ENCODE assay signal across 8 cellular contexts in genomic region chr3:52216585-52217408, GRCh38. TPM values are rescaled to one million over a fixed set of nuclear protein-coding genes. Genes with fewer than 3 reads are reported as not detected.
A peak's percentile ranks its signal among the peaks of the same experiment; 100 is the strongest.
DNase-seq lines count a peak whose midpoint lies in the region; ATAC-seq lines count a peak whose summit lies in the region.

No MANE protein-coding gene starts in this region.

- H3K27ac Mint-ChIP-seq in naive B cell, result peak overlapping the region; percentile 63 to 96 (median 74)

- peaks cover 31% of the 10 kb centered on the region for H3K36me3 ChIP-seq in effector memory CD4-positive, alpha-beta T cell (ENCODE audit: control insufficient read depth, insufficient read depth, low read length)

- no peaks in the 10 kb centered on the region for H3K27me3 ChIP-seq in effector memory CD4-positive, alpha-beta T cell (replicated peaks; ENCODE audit: control insufficient read depth, insufficient read depth, low read length, poor library complexity, severe bottlenecking)

- DNase-seq in DMS79 treated with DMSO at 0.1 percent for 48 hours (lab: John Stamatoyannopoulos, UW) (peak; percentile 28), DMS79 (lab: John Stamatoyannopoulos, UW) (no peak), naive B cell (no peak)
- peak; percentile 41 to 58 for DNase-seq in activated CD4-positive, alpha-beta T cell treated with anti-CD3 and anti-CD28 coated beads, Interleukin-2, amount 50 U/mL, for 48 hours
- peak; percentile 45 to 76 (median 51) for DNase-seq in effector memory CD4-positive, alpha-beta T cell

- no peaks in the 10 kb centered on the region for H3K9me3 ChIP-seq in effector memory CD4-positive, alpha-beta T cell (ENCODE audit: control insufficient read depth, low read length)

- ATAC-seq in naive B cell (ENCODE audit: low read depth in 2 of 2), result no peak
- no peak for ATAC-seq in HG02759 (IDR thresholded peaks at IDR 0.05; ENCODE audit: unreplicated experiment)
- ATAC-seq in GM18511 (IDR thresholded peaks at IDR 0.05; ENCODE audit: unreplicated experiment), result no peak
- ATAC-seq in HG03439 (IDR thresholded peaks at IDR 0.05; ENCODE audit: unreplicated experiment), result no peak

- peak overlapping the region in 4 of 8 donors; percentile 0 to 50 (median 36) for H3K4me3 Mint-ChIP-seq in naive B cell

- H3K4me1 ChIP-seq in effector memory CD4-positive, alpha-beta T cell (ENCODE audit: control insufficient read depth, insufficient read depth, low read length, poor library complexity, severe bottlenecking), result peaks cover 61% of the 10 kb centered on the region

- H3K27ac ChIP-seq in effector memory CD4-positive, alpha-beta T cell (ENCODE audit: insufficient read depth, low read length, poor library complexity, severe bottlenecking), result peak overlapping the region; percentile 55

- peaks cover 24 to 28% of the 10 kb centered on the region in 2 donors for H3K36me3 Mint-ChIP-seq in naive B cell

- H3K9me3 Mint-ChIP-seq in naive B cell, result no peaks in the 10 kb centered on the region

- peak overlapping the region; percentile 27 for H3K4me3 ChIP-seq in effector memory CD4-positive, alpha-beta T cell (ENCODE audit: insufficient read depth, low read depth, low read length, poor library complexity, severe bottlenecking)

- H3K4me1 Mint-ChIP-seq in naive B cell, result peaks cover 37 to 52% (median 50%) of the 10 kb centered on the region in 3 donors

- no peaks in the 10 kb centered on the region for H3K27me3 Mint-ChIP-seq in naive B cell

RNA-seq across cellular contexts. Expression of gene TLR9, which starts 8.6 kb away (rescaled TPM):
- polyA plus RNA-seq in naive B cell (ENCODE audit: low read depth in 6 of 6), result 1 to 10 TPM in 5 of 6 donors, not detected in 1; 1.6 to 4.4 (median 3.8) TPM

RNA-seq across cellular contexts. Expression of gene ALAS1, which starts 18.8 kb away (rescaled TPM):
- 10 to 100 TPM; 10.3 to 25.6 (median 18.7) TPM for polyA plus RNA-seq in naive B cell (ENCODE audit: low read depth in 6 of 6)

RNA-seq across cellular contexts. Expression of gene TWF2, which starts 22.2 kb away (rescaled TPM):
- polyA plus RNA-seq in naive B cell (ENCODE audit: low read depth in 6 of 6), result 10 to 100 TPM; 48.5 to 90.8 (median 75.4) TPM

RNA-seq across cellular contexts. Expression of gene PPM1M, which starts 28.8 kb away (rescaled TPM):
- 10 to 100 TPM; 16.8 to 38.5 (median 21.4) TPM for polyA plus RNA-seq in naive B cell (ENCODE audit: low read depth in 6 of 6)

Comparison
In these comparisons a context has a peak if more than half of its experiments do, and no peak if none do; other contexts are left out.
1. DNase-seq: peak in DMS79 treated with DMSO at 0.1 percent for 48 hours (single experiment), activated CD4-positive, alpha-beta T cell treated with anti-CD3 and anti-CD28 coated beads, Interleukin-2, amount 50 U/mL, for 48 hours (2 of 2) and effector memory CD4-positive, alpha-beta T cell (3 of 3); none in DMS79 (single experiment) and naive B cell (single experiment).